In the genomic region with DNA sequence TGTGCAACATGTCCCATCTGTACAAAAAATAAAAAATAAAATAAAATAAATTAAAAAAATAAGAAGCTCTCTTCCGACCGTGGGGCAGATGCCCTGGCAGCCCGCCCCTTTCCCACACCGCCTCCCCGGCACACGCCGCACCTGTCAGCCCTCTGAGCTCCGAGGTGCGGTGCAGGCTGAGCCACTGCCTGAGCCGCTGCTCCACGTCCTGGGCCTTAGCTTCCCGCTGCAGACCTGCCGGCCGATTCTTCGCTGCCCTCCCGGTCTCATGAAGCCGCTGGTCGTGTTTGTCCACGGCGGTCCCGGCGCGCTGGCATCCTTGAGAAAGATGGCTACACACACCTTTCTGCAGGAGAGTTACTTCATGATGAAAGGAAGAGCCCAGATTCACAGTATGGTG, we compare ENCODE assay signal across 2 cellular contexts.
TF ChIP-seq lines count a peak whose summit lies in the region.

No MANE protein-coding gene starts in this region.

TF ChIP-seq in GM23338, 12 proteins besides CTCF, POLR2A, EP300 and RAD21:
- TF ChIP-seq POLR2AphosphoS5 (IDR thresholded peaks at IDR 0.05; ENCODE audit: low read depth) (no peak), ZNF114 (CRISPR knock-in tag; IDR thresholded peaks at IDR 0.05) (no peak), ZNF331 (CRISPR knock-in tag; IDR thresholded peaks at IDR 0.05; ENCODE audit: low read depth) (no peak), ZNF462 (CRISPR knock-in tag; IDR thresholded peaks at IDR 0.05) (no peak), CREB1 (CRISPR knock-in tag; IDR thresholded peaks at IDR 0.05; ENCODE audit: low read depth) (no peak)

TF ChIP-seq in H1, 55 proteins besides CTCF, POLR2A, EP300 and RAD21:
- TF ChIP-seq ZNF274 (IDR thresholded peaks at IDR 0.05; ENCODE audit: borderline replicate concordance, extremely low read depth, low read length) (no peak), RFX5 (IDR thresholded peaks at IDR 0.05; ENCODE audit: borderline replicate concordance, low read depth, low read length) (no peak), FOSL1 (IDR thresholded peaks at IDR 0.05; ENCODE audit: insufficient read depth, low read depth, low read length) (no peak), RNF2 (IDR thresholded peaks at IDR 0.05; ENCODE audit: borderline replicate concordance, low read depth, low read length, missing control alignments, poor library complexity, severe bottlenecking) (no peak), NRF1 (IDR thresholded peaks at IDR 0.05; ENCODE audit: low read depth, low read length) (no peak), TBP (IDR thresholded peaks at IDR 0.05; ENCODE audit: low read depth, low read length) (no peak), POU5F1 (IDR thresholded peaks at IDR 0.05; ENCODE audit: low read depth, low read length) (no peak), KDM5A (IDR thresholded peaks at IDR 0.05; ENCODE audit: low read length) (no peak), SP1 (IDR thresholded peaks at IDR 0.05; ENCODE audit: low read depth, low read length) (no peak), MAX (IDR thresholded peaks at IDR 0.05) (no peak), CHD2 (IDR thresholded peaks at IDR 0.05; ENCODE audit: low read length) (no peak), BRCA1 (IDR thresholded peaks at IDR 0.05; ENCODE audit: low read depth, low read length) (no peak), EGR1 (IDR thresholded peaks at IDR 0.05; ENCODE audit: borderline replicate concordance, low read depth, low read length) (no peak), SIX5 (IDR thresholded peaks at IDR 0.05; ENCODE audit: low read depth, low read length) (no peak), CHD1 (IDR thresholded peaks at IDR 0.05; ENCODE audit: low read depth, low read length) (no peak), ASH2L (IDR thresholded peaks at IDR 0.05; ENCODE audit: low read length) (no peak)
- TF ChIP-seq, protein P1, sequence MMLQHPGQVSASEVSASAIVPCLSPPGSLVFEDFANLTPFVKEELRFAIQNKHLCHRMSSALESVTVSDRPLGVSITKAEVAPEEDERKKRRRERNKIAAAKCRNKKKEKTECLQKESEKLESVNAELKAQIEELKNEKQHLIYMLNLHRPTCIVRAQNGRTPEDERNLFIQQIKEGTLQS (IDR thresholded peaks at IDR 0.05; ENCODE audit: insufficient read depth, low read depth, low read length): no peak
- TF ChIP-seq, protein P2, sequence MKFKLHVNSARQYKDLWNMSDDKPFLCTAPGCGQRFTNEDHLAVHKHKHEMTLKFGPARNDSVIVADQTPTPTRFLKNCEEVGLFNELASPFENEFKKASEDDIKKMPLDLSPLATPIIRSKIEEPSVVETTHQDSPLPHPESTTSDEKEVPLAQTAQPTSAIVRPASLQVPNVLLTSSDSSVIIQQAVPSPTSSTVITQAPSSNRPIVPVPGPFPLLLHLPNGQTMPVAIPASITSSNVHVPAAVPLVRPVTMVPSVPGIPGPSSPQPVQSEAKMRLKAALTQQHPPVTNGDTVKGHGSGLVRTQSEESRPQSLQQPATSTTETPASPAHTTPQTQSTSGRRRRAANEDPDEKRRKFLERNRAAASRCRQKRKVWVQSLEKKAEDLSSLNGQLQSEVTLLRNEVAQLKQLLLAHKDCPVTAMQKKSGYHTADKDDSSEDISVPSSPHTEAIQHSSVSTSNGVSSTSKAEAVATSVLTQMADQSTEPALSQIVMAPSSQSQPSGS (IDR thresholded peaks at IDR 0.05; ENCODE audit: low read length): no peak
